Comparison of ENCODE assay signal across 12 cellular contexts in the genomic region with DNA sequence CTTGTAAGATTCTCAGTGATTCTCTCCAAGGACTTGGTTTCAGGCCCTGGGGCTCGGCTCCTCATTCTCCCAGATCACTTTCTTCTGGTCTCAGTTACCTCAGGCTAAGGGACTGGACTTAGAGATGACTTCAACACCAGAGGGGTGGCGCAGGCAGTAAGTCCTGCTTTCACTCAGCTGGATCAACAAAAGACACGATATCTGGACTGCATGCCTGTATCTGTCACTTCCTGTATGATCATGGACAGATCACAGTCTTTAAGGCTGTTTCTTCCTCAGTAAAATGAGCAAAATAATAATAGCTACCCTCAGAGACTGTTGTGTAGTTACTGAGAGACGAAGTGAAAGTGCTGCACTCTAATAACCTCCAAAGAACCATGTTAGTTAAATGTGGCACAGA. TPM values are rescaled to one million over a fixed set of nuclear protein-coding genes. Genes with fewer than 3 reads are reported as not detected.
DNase-seq lines count a peak whose midpoint lies in the region; ATAC-seq, FAIRE-seq and TF ChIP-seq lines count a peak whose summit lies in the region.
"Had no signal": no experiment of that assay in that cellular context is flagged by ENCODE, and none has a peak within 500 bp of the region (broad histone marks: within the 10 kb centered on the region; RNA-seq: fewer than 3 reads in every experiment).

No MANE protein-coding gene starts in this region.

- H3K9me3 Mint-ChIP-seq in endodermal cell = peaks cover 38% of the 10 kb centered on the region

- ATAC-seq in GM18498 (IDR thresholded peaks at IDR 0.05; ENCODE audit: unreplicated experiment) = peak; percentile 66
- ATAC-seq in HG02981 (IDR thresholded peaks at IDR 0.05; ENCODE audit: unreplicated experiment) = peak; percentile 31

- H3K9me3 ChIP-seq in endodermal cell (ENCODE audit: control insufficient read depth, low read length) = no peaks in the 10 kb centered on the region

- DNase-seq in bronchial epithelial cell (ENCODE audit: low read depth) = peak; percentile 68
- no peak for DNase-seq in DMS 273 treated with DMSO at 0.1 percent for 48 hours (lab: John Stamatoyannopoulos, UW)
- no peak for DNase-seq in endodermal cell
- no peak for DNase-seq in NCI-H2029 treated with DMSO at 0.1 percent for 48 hours (lab: John Stamatoyannopoulos, UW)
- DNase-seq in activated T-cell treated with anti-CD3 and anti-CD28 coated beads, Interleukin-2, amount 50 U/mL, for 48 hours = no peak
- DNase-seq: NCI-H524 treated with DMSO at 0.1 percent for 48 hours; stimulated activated CD4-positive, alpha-beta T cell treated with anti-CD3 and anti-CD28 coated beads, Interleukin-2, amount 100 ng/mL, for 48 hours had no signal

- FAIRE-seq in bronchial epithelial cell (lab: Jason Lieb, UNC) = no peak

- no peak overlapping the region for H3K4me3 Mint-ChIP-seq in endodermal cell

- H3K36me3 Mint-ChIP-seq in endodermal cell (ENCODE audit: low read depth) = no peaks in the 10 kb centered on the region

- no peaks in the 10 kb centered on the region for H3K27me3 ChIP-seq in bronchial epithelial cell (ENCODE audit: control insufficient read depth, insufficient read depth, low read length)
- H3K27me3 ChIP-seq in rectal smooth muscle tissue (ENCODE audit: control insufficient read depth, insufficient read depth, low read length) = no peaks in the 10 kb centered on the region
- H3K27me3 ChIP-seq in endodermal cell (ENCODE audit: control insufficient read depth, insufficient read depth, low read length, poor library complexity, severe bottlenecking) = no peaks in the 10 kb centered on the region

- peaks cover under 1% of the 10 kb centered on the region for H3K4me1 Mint-ChIP-seq in endodermal cell

- H3K4me3 ChIP-seq in bronchial epithelial cell (ENCODE audit: low read depth, low read length) = no peak overlapping the region
- no peak overlapping the region for H3K4me3 ChIP-seq in rectal smooth muscle tissue (ENCODE audit: low read length)
- no peak overlapping the region for H3K4me3 ChIP-seq in endodermal cell (ENCODE audit: low read length)
- H3K4me3 ChIP-seq: lung had no signal

- H3K36me3 ChIP-seq in bronchial epithelial cell (ENCODE audit: control insufficient read depth, insufficient read depth, low read length) (no peaks in the 10 kb centered on the region), rectal smooth muscle tissue (ENCODE audit: control insufficient read depth, insufficient read depth, low read length) (no peaks in the 10 kb centered on the region), endodermal cell (ENCODE audit: control insufficient read depth, insufficient read depth, low read length) (no peaks in the 10 kb centered on the region)

- H3K9ac ChIP-seq in rectal smooth muscle tissue (ENCODE audit: low read length) = no peak overlapping the region
- no peak overlapping the region for H3K9ac ChIP-seq in endodermal cell (ENCODE audit: extremely low read depth, low read length, poor library complexity, severe bottlenecking)

- no peaks in the 10 kb centered on the region for H3K27me3 Mint-ChIP-seq in endodermal cell (ENCODE audit: insufficient read depth)

- H3K27ac Mint-ChIP-seq in endodermal cell = no peak overlapping the region

- TF ChIP-seq CTCF in bronchial epithelial cell (IDR thresholded peaks at IDR 0.05; ENCODE audit: insufficient read depth, low read length, severe bottlenecking) = no peak
- no peak for TF ChIP-seq CTCF in endodermal cell (conservative IDR thresholded peaks at IDR 0.05)

- 95 to 100% methylated on average over 1 to 3 of the region's 4 CpGs for WGBS in endodermal cell (ENCODE audit: insufficient coverage in 1 of 2, insufficient read length in 1 of 2), 2 experiments

- H3K27ac ChIP-seq in rectal smooth muscle tissue (ENCODE audit: low read depth, low read length) (peak overlapping the region; percentile 2), endodermal cell (ENCODE audit: low read depth, low read length) (no peak overlapping the region)

- no peaks in the 10 kb centered on the region for H3K4me1 ChIP-seq in rectal smooth muscle tissue (ENCODE audit: control insufficient read depth, insufficient read depth, low read length)
- H3K4me1 ChIP-seq in endodermal cell (ENCODE audit: control insufficient read depth, insufficient read depth, low read length) = no peaks in the 10 kb centered on the region

RNA-seq across cellular contexts. Expression of gene CXCR3, which starts 19.5 kb away (rescaled TPM):
- total RNA-seq in bronchial epithelial cell (not detected in 2 replicates), endodermal cell (not detected)
- not detected for polyA plus RNA-seq in endodermal cell (2013, experiment 1 of 2)
- not detected for polyA plus RNA-seq in endodermal cell (2013, experiment 2 of 2)
- total RNA-seq: dermis microvascular lymphatic vessel endothelial cell had no signal

RNA-seq across cellular contexts. Expression of gene GCNA, which starts 59.6 kb away (rescaled TPM):
- total RNA-seq in bronchial epithelial cell = 1.6 and 1.7 TPM in 2 replicates
- 1 to 10 TPM; 2.1 to 2.3 TPM for total RNA-seq in endodermal cell
- 1.0 TPM for polyA plus RNA-seq in endodermal cell (2013, experiment 1 of 2)
- polyA plus RNA-seq in endodermal cell (2013, experiment 2 of 2) = 0.91 TPM
